ENCODE assay signal across 17 cellular contexts in genomic region chr3:94136133-94136532, GRCh38.
DNase-seq lines count a peak whose midpoint lies in the region; TF ChIP-seq lines count a peak whose summit lies in the region.
"Had no signal": no experiment of that assay in that cellular context is flagged by ENCODE, and none has a peak within 500 bp of the region (broad histone marks: within the 10 kb centered on the region; RNA-seq: fewer than 3 reads in every experiment).

No MANE protein-coding gene starts in this region.

- no peaks in the 10 kb centered on the region for H3K79me2 ChIP-seq in trophoblast cell (ENCODE audit: control insufficient read depth, insufficient read depth, low read length, poor library complexity)

- no peak overlapping the region for H3K4me2 ChIP-seq in trophoblast cell (ENCODE audit: low read length)
- H3K4me2 ChIP-seq: A549; BLaER1 treated with 17β-estradiol and CSF1 and Interleukin-3, amounts not matched to agents 10 nM and 100 nM had no signal

- H3K79me1 ChIP-seq in trophoblast cell (ENCODE audit: low read length): no peaks in the 10 kb centered on the region

- no peaks in the 10 kb centered on the region for H3K36me3 Mint-ChIP-seq in nephron progenitor cell (ENCODE audit: low read depth)
- H3K36me3 Mint-ChIP-seq: CD8-positive, alpha-beta T cell had no signal

- H3K14ac ChIP-seq in trophoblast cell (ENCODE audit: low read length): no peak overlapping the region

- no peak for TF ChIP-seq CTCF in HEK293 (tag by site-specific recombination; IDR thresholded peaks at IDR 0.05)
- no peak for TF ChIP-seq CTCF in nephron progenitor cell (IDR thresholded peaks at IDR 0.05)

- DNase-seq in erythroblast (lab: John Stamatoyannopoulos, UW) (peak; percentile 30 to 46), nephron progenitor cell (no peak), trophoblast cell (no peak), SJCRH30 (no peak)
- DNase-seq: AML-193; Caco-2; Calu3; CD4-positive, alpha-beta T cell; CD8-positive, alpha-beta T cell; DMS79 treated with DMSO at 0.1 percent for 48 hours; GF-D8 had no signal

- no peak overlapping the region for H3K4me3 Mint-ChIP-seq in nephron progenitor cell
- H3K4me3 Mint-ChIP-seq: B cell; CD4-positive, alpha-beta T cell; CD8-positive, alpha-beta T cell had no signal

- H3K4me1 Mint-ChIP-seq in nephron progenitor cell: peaks cover 9% of the 10 kb centered on the region
- H3K4me1 Mint-ChIP-seq: B cell had no signal

- no peak overlapping the region for H3K23ac ChIP-seq in trophoblast cell (ENCODE audit: low read length)

- no peak for TF ChIP-seq POLR2A in erythroblast (IDR thresholded peaks at IDR 0.05; ENCODE audit: low read length)

- H2AK5ac ChIP-seq in trophoblast cell (ENCODE audit: low read length): no peak overlapping the region

- no peaks in the 10 kb centered on the region for H3K9me3 Mint-ChIP-seq in nephron progenitor cell
- H3K9me3 Mint-ChIP-seq: CD8-positive, alpha-beta T cell had no signal

- no peak overlapping the region for H2BK12ac ChIP-seq in trophoblast cell (ENCODE audit: low read length)

- no peak overlapping the region for H2AFZ ChIP-seq in trophoblast cell (ENCODE audit: insufficient read depth, low read length, poor library complexity)

- no peak overlapping the region for H2BK120ac ChIP-seq in trophoblast cell (ENCODE audit: insufficient read depth, low read length, poor library complexity)

- CTCF ChIA-PET in HEK293 (lab: Yijun Ruan, JAX): no interaction called here

- no peak overlapping the region for H3K27ac ChIP-seq in HEK293 (ENCODE audit: extremely low read depth, low read depth, low read length)
- no peak overlapping the region for H3K27ac ChIP-seq in trophoblast cell (ENCODE audit: low read depth, low read length)
- no peak overlapping the region for H3K27ac ChIP-seq in SJCRH30
- H3K27ac ChIP-seq: 22Rv1; A549; BLaER1 treated with 17β-estradiol and CSF1 and Interleukin-3, amounts not matched to agents 10 nM and 100 nM; C4-2B had no signal

- no CpG with 5 or more reads among the region's 1 CpG for WGBS in trophoblast cell (ENCODE audit: extremely low coverage, insufficient coverage, insufficient read length)

- H3K9ac ChIP-seq in trophoblast cell (ENCODE audit: low read length): no peak overlapping the region
- H3K9ac ChIP-seq: BLaER1 treated with 17β-estradiol and CSF1 and Interleukin-3, amounts not matched to agents 10 nM and 100 nM had no signal

- H2BK5ac ChIP-seq in trophoblast cell (ENCODE audit: low read depth, low read length, poor library complexity): no peak overlapping the region

- H4K8ac ChIP-seq in trophoblast cell (ENCODE audit: low read depth, low read length): no peak overlapping the region

- H3K18ac ChIP-seq in trophoblast cell (ENCODE audit: low read length): no peak overlapping the region

- no peak overlapping the region for H3K4ac ChIP-seq in trophoblast cell (ENCODE audit: low read depth, low read length)

- H3K27me3 Mint-ChIP-seq in nephron progenitor cell (ENCODE audit: low read depth, poor library complexity): no peaks in the 10 kb centered on the region
- H3K27me3 Mint-ChIP-seq: B cell; CD4-positive, alpha-beta T cell had no signal

- H4K91ac ChIP-seq in trophoblast cell (ENCODE audit: low read depth, low read length): no peak overlapping the region

- H3K4me3 ChIP-seq in HEK293 (ENCODE audit: low read depth, low read length): no peak overlapping the region
- no peak overlapping the region for H3K4me3 ChIP-seq in trophoblast cell (ENCODE audit: low read depth, low read length)
- no peak overlapping the region for H3K4me3 ChIP-seq in SJCRH30
- H3K4me3 ChIP-seq: A549; BLaER1 treated with 17β-estradiol and CSF1 and Interleukin-3, amounts not matched to agents 10 nM and 100 nM had no signal

- H3K36me3 ChIP-seq in HEK293 (ENCODE audit: control insufficient read depth in 2 of 2, insufficient read depth in 1 of 2, low read length in 2 of 2) (no peaks in the 10 kb centered on the region), trophoblast cell (ENCODE audit: control insufficient read depth in 1 of 2, insufficient read depth in 2 of 2, low read length in 2 of 2) (no peaks in the 10 kb centered on the region), SJCRH30 (no peaks in the 10 kb centered on the region)
- H3K36me3 ChIP-seq: BLaER1 treated with 17β-estradiol and CSF1 and Interleukin-3, amounts not matched to agents 10 nM and 100 nM had no signal

- no peak overlapping the region for H4K12ac ChIP-seq in trophoblast cell (ENCODE audit: low read depth, low read length)

- H3K9me3 ChIP-seq in HEK293 (ENCODE audit: control insufficient read depth, insufficient read depth, low read depth, low read length) (no peaks in the 10 kb centered on the region), trophoblast cell (ENCODE audit: insufficient read depth, low read depth, low read length) (no peaks in the 10 kb centered on the region), SJCRH30 (replicated peaks) (no peaks in the 10 kb centered on the region)
- H3K9me3 ChIP-seq: A549; BLaER1 treated with 17β-estradiol and CSF1 and Interleukin-3, amounts not matched to agents 10 nM and 100 nM; Caco-2 had no signal

- POLR2A ChIA-PET in HEK293 (lab: Yijun Ruan, JAX): no interaction called here

- H3K27me3 ChIP-seq in trophoblast cell (ENCODE audit: insufficient read depth, low read length) (no peaks in the 10 kb centered on the region), SJCRH30 (no peaks in the 10 kb centered on the region)
- H3K27me3 ChIP-seq: BLaER1 treated with 17β-estradiol and CSF1 and Interleukin-3, amounts not matched to agents 10 nM and 100 nM had no signal

- peaks cover 3% of the 10 kb centered on the region; the same call in 1 of the 2 replicates for H3K4me1 ChIP-seq in HEK293 (ENCODE audit: control insufficient read depth, insufficient read depth, low read length)
- no peaks in the 10 kb centered on the region for H3K4me1 ChIP-seq in trophoblast cell (ENCODE audit: control insufficient read depth in 1 of 2, insufficient read depth in 2 of 2, low read length in 2 of 2)
- no peaks in the 10 kb centered on the region for H3K4me1 ChIP-seq in SJCRH30
- H3K4me1 ChIP-seq: A549; BLaER1 treated with 17β-estradiol and CSF1 and Interleukin-3, amounts not matched to agents 10 nM and 100 nM; Caco-2 had no signal

- H3K27ac Mint-ChIP-seq in nephron progenitor cell: peak overlapping the region; percentile 18
- H3K27ac Mint-ChIP-seq: B cell; CD4-positive, alpha-beta T cell; CD8-positive, alpha-beta T cell had no signal

TF ChIP-seq in HEK293, 187 proteins besides CTCF, POLR2A, EP300 and RAD21:
- TF ChIP-seq ZNF596 (tag by site-specific recombination; IDR thresholded peaks at IDR 0.05): 0 out of 2 replicates have a peak, but pooled peaks have one; percentile 55
- no peak for TF ChIP-seq ZNF624 (tag by site-specific recombination; IDR thresholded peaks at IDR 0.05)
- no peak for TF ChIP-seq ZNF571 (tag by site-specific recombination; IDR thresholded peaks at IDR 0.05)
- TF ChIP-seq ZNF311 (tag by site-specific recombination; IDR thresholded peaks at IDR 0.05; ENCODE audit: borderline replicate concordance): no peak
- no peak for TF ChIP-seq GLIS1 (tag by site-specific recombination; IDR thresholded peaks at IDR 0.05)

Comparison
In these comparisons a context has a peak if more than half of its experiments do, and no peak if none do; other contexts are left out.
1. DNase-seq: peak in erythroblast (2 of 2); none in nephron progenitor cell (single experiment), trophoblast cell (0 of 2) and SJCRH30 (0 of 2).